18 cellular contexts compared by ENCODE assay signal in the genomic region with DNA sequence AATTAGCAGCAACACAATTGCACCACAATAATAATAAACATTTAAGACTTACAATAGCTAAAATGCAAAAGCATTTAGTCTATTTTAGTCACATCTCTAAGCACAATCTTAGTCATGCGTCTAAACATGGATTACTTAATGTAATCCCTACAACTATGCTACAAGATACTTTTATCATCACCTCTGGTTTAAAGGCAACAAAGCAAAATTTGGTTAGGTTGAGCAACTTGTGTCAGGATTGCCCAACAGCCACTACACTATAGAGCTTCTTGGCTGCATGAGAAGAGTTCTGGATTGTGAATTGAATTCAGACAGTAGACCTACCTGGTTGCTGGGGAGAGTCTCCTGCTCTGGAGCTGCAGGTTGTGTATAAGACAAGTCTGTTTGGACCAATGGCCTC.
"Had no signal": no experiment of that assay in that cellular context is flagged by ENCODE, and none has a peak within 500 bp of the region (broad histone marks: within the 10 kb centered on the region; RNA-seq: fewer than 3 reads in every experiment).

No MANE protein-coding gene starts in this region.

- H3K4me1 ChIP-seq: adrenal gland, body of pancreas, upper lobe of left lung had no signal

- FAIRE-seq: endothelial cell of umbilical vein, TTC549 had no signal

- DNase-seq: activated B cell treated with CpG ODN at 0.5 μM for 24 hours; activated CD4-positive, alpha-beta T cell treated with anti-CD3 and anti-CD28 coated beads, Interleukin-2, amount 50 U/mL, for 1 hour; activated naive CD4-positive, alpha-beta T cell treated with anti-CD3 and anti-CD28 coated beads, Interleukin-2, amount 10 ng/mL, durations not matched to agents 7 days and 5 days; activated T-cell treated with anti-CD3 and anti-CD28 coated beads for 4 hours; adrenal gland; body of pancreas; dorsolateral prefrontal cortex; hippocampal formation; kidney glomerular epithelial cell; mesendoderm; stimulated activated CD4-positive, alpha-beta T cell treated with anti-CD3 and anti-CD28 coated beads, Interleukin-2, amount 100 ng/mL, for 48 hours; stimulated activated naive CD4-positive, alpha-beta T cell treated with Interleukin-2 at 50 U/mL for 16 hours; upper lobe of left lung had no signal

- H3K36me3 ChIP-seq: adrenal gland, upper lobe of left lung had no signal

- H3K4me1 Mint-ChIP-seq: activated B cell treated with CpG ODN at 0.5 μM for 24 hours; activated naive CD4-positive, alpha-beta T cell treated with anti-CD3 and anti-CD28 coated beads, Interleukin-2, amount 10 ng/mL, durations not matched to agents 7 days and 5 days had no signal

- H3K27ac ChIP-seq: adrenal gland, body of pancreas, dorsolateral prefrontal cortex, upper lobe of left lung had no signal

- H3K27me3 ChIP-seq: adrenal gland, body of pancreas, dorsolateral prefrontal cortex, upper lobe of left lung had no signal

- H3K36me3 Mint-ChIP-seq: activated naive CD4-positive, alpha-beta T cell treated with anti-CD3 and anti-CD28 coated beads, Interleukin-2, amount 10 ng/mL, durations not matched to agents 7 days and 5 days had no signal

- H3K9me3 Mint-ChIP-seq: activated B cell treated with CpG ODN at 0.5 μM for 24 hours; activated naive CD4-positive, alpha-beta T cell treated with anti-CD3 and anti-CD28 coated beads, Interleukin-2, amount 10 ng/mL, durations not matched to agents 7 days and 5 days; activated T-helper 2 cell treated with anti-CD3 and anti-CD28 coated beads, Interferon-gamma antibody, Interleukin-2, Interleukin-4, amounts not matched to agents 10 μg/mL and 5 μg/mL and 100 μg/mL, durations not matched to agents 14 hours and 24 hours and 36 hours; T-helper 1 cell treated with Interleukin-12 subunit alpha and Interleukin-12 subunit beta and Interleukin-4 antibody, amounts not matched to agents 30 μg/mL and 1 μg/mL, for 36 hours had no signal

- H3K27me3 Mint-ChIP-seq: activated B cell treated with CpG ODN at 0.5 μM for 24 hours; activated naive CD4-positive, alpha-beta T cell treated with anti-CD3 and anti-CD28 coated beads, Interleukin-2, amount 10 ng/mL, durations not matched to agents 7 days and 5 days had no signal

- H3K9me3 ChIP-seq: adrenal gland, body of pancreas, upper lobe of left lung had no signal

- H3K4me3 Mint-ChIP-seq: activated B cell treated with CpG ODN at 0.5 μM for 24 hours; activated naive CD4-positive, alpha-beta T cell treated with anti-CD3 and anti-CD28 coated beads, Interleukin-2, amount 10 ng/mL, durations not matched to agents 7 days and 5 days; neural crest cell; T-helper 1 cell treated with Interleukin-12 subunit alpha and Interleukin-12 subunit beta and Interleukin-4 antibody, amounts not matched to agents 30 μg/mL and 1 μg/mL, for 36 hours had no signal

- H3K4me3 ChIP-seq: adrenal gland, body of pancreas, dorsolateral prefrontal cortex, upper lobe of left lung had no signal

- H3K27ac Mint-ChIP-seq: activated B cell treated with CpG ODN at 0.5 μM for 24 hours; activated naive CD4-positive, alpha-beta T cell treated with anti-CD3 and anti-CD28 coated beads, Interleukin-2, amount 10 ng/mL, durations not matched to agents 7 days and 5 days; activated T-helper 2 cell treated with anti-CD3 and anti-CD28 coated beads, Interferon-gamma antibody, Interleukin-2, Interleukin-4, amounts not matched to agents 10 μg/mL and 5 μg/mL and 100 μg/mL, durations not matched to agents 14 hours and 24 hours and 36 hours; T-helper 1 cell treated with Interleukin-12 subunit alpha and Interleukin-12 subunit beta and Interleukin-4 antibody, amounts not matched to agents 30 μg/mL and 1 μg/mL, for 36 hours had no signal

- ATAC-seq: body of pancreas had no signal
